11 cellular contexts compared by ENCODE assay signal in the genomic region with DNA sequence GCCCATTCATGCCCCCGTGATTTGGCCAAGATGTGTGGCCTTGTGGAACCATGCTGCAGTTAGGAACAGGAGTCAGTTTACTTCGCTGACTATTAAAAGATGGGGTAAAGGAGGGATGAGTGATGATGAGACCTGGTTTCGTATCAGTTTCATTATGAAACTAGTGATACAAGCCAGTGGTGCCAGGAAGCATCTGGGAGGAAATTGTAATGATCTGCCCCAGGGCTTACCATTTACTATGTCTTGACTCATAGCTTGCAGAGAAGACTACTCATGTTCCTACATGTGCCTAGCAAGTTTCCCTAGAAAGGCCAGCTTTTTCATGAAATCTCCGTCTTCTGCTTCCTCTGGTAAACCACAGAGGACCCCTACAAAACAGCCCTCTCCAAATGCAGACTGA. TPM values are rescaled to one million over a fixed set of nuclear protein-coding genes. Genes with fewer than 3 reads are reported as not detected.
DNase-seq lines count a peak whose midpoint lies in the region; ATAC-seq lines count a peak whose summit lies in the region.
"Had no signal": no experiment of that assay in that cellular context is flagged by ENCODE, and none has a peak within 500 bp of the region (broad histone marks: within the 10 kb centered on the region; RNA-seq: fewer than 3 reads in every experiment).

No MANE protein-coding gene starts in this region.

- DNase-seq in activated naive CD4-positive, alpha-beta T cell treated with anti-CD3 and anti-CD28 coated beads, Interleukin-2, amount 50 U/mL, for 72 hours (ENCODE audit: low spot score in 2 of 2): peak in 1 of 2 donors; percentile 38
- no peak for DNase-seq in activated naive CD4-positive, alpha-beta T cell treated with Interleukin-2 at 50 U/mL for 16 hours
- DNase-seq in Kasumi-1 (lab: John Stamatoyannopoulos, UW) (peak; percentile 99), activated gamma-delta T cell treated with Interleukin-2 at 50 U/mL for 16 hours (no peak), iPS-NIHi7 (ENCODE audit: extremely low spot score) (no peak)
- peak; percentile 27 for DNase-seq in stimulated activated naive CD8-positive, alpha-beta T cell treated with anti-CD3 and anti-CD28 coated beads, Interleukin-15, Interleukin-2, amounts not matched to agents 100 U/mL and 50 U/mL, for 24 hours
- DNase-seq: colonic mucosa, SJCRH30, small intestine had no signal

- peak; percentile 98 to 99 for ATAC-seq in activated naive CD4-positive, alpha-beta T cell treated with anti-CD3 and anti-CD28 coated beads, Interleukin-2, amount 50 U/mL, for 72 hours
- ATAC-seq in stimulated activated naive CD8-positive, alpha-beta T cell treated with anti-CD3 and anti-CD28 coated beads, Interleukin-15, Interleukin-2, amounts not matched to agents 100 U/mL and 50 U/mL, for 24 hours: peak; percentile 99
- no peak for ATAC-seq in HG03439 (IDR thresholded peaks at IDR 0.05; ENCODE audit: unreplicated experiment)

- no peak overlapping the region for H3K4me3 Mint-ChIP-seq in activated naive CD8-positive, alpha-beta T cell

- peak overlapping the region; percentile 61 to 88 for H3K27ac Mint-ChIP-seq in activated naive CD4-positive, alpha-beta T cell treated with anti-CD3 and anti-CD28 coated beads, Interleukin-2, amount 50 U/mL, for 72 hours
- peak overlapping the region; percentile 28 for H3K27ac Mint-ChIP-seq in activated naive CD8-positive, alpha-beta T cell

- peaks cover 0 to 4% of the 10 kb centered on the region in 2 donors for H3K36me3 Mint-ChIP-seq in activated naive CD4-positive, alpha-beta T cell treated with anti-CD3 and anti-CD28 coated beads, Interleukin-2, amount 50 U/mL, for 72 hours
- no peaks in the 10 kb centered on the region for H3K36me3 Mint-ChIP-seq in activated naive CD8-positive, alpha-beta T cell

- no peaks in the 10 kb centered on the region for H3K9me3 Mint-ChIP-seq in activated naive CD4-positive, alpha-beta T cell treated with anti-CD3 and anti-CD28 coated beads, Interleukin-2, amount 50 U/mL, for 72 hours
- H3K9me3 Mint-ChIP-seq in activated naive CD8-positive, alpha-beta T cell (ENCODE audit: low read depth): no peaks in the 10 kb centered on the region

- peaks cover 4% of the 10 kb centered on the region for H3K4me1 Mint-ChIP-seq in activated naive CD8-positive, alpha-beta T cell (ENCODE audit: low read depth)

- H3K27me3 Mint-ChIP-seq in activated naive CD8-positive, alpha-beta T cell: peaks cover 1% of the 10 kb centered on the region

RNA-seq across cellular contexts. Expression of a gene that starts 23.2 kb away (rescaled TPM):
- 10 to 100 TPM in 1 of 2 donors, 1 to 10 TPM in 1; 1.0 to 18.6 TPM for total RNA-seq in activated naive CD4-positive, alpha-beta T cell treated with anti-CD3 and anti-CD28 coated beads, Interleukin-2, amount 50 U/mL, for 72 hours

Comparison
In these comparisons a context has a peak if more than half of its experiments do, and no peak if none do; other contexts are left out.
1. DNase-seq: peak in Kasumi-1 (2 of 2) and stimulated activated naive CD8-positive, alpha-beta T cell treated with anti-CD3 and anti-CD28 coated beads, Interleukin-15, Interleukin-2, amounts not matched to agents 100 U/mL and 50 U/mL, for 24 hours (single experiment); none in activated naive CD4-positive, alpha-beta T cell treated with Interleukin-2 at 50 U/mL for 16 hours (single experiment), activated gamma-delta T cell treated with Interleukin-2 at 50 U/mL for 16 hours (single experiment) and iPS-NIHi7 (single experiment).